In the genomic region with DNA sequence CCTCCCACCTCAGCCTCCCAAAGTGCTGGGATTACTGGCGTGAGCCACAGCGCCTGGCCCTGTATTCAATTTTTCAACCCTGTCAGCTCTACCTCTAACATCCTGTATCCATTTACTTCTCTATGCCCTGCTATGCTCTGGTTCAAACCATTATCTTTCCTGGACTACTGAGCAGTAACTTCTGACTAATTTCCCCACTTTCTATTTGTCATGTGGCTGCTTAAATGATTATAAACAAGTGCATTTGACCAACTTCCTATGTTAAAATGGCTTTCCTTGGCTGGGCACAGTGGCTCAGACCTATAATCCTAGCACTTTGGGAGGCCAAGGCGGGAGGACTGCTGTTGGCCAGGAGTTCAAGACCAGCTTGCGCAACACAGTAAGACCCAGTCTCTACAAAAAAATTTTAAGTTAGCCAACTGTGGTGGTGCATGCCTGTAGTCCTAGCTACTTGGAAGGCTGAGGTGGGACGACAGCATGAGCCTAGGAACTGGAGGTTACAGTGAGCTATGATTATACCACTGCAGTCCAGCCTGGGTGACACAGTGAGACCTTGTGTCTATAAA, we compare ENCODE assay signal across 24 cellular contexts. TPM values are rescaled to one million over a fixed set of nuclear protein-coding genes. Genes with fewer than 3 reads are reported as not detected.
DNase-seq lines count a peak whose midpoint lies in the region; ATAC-seq and TF ChIP-seq lines count a peak whose summit lies in the region.
"Had no signal": no experiment of that assay in that cellular context is flagged by ENCODE, and none has a peak within 500 bp of the region (broad histone marks: within the 10 kb centered on the region; RNA-seq: fewer than 3 reads in every experiment).

No MANE protein-coding gene starts in this region.

- H3K4me1 ChIP-seq in breast epithelium = peaks cover 4 to 5% of the 10 kb centered on the region in 2 donors

- H3K9me3 ChIP-seq in AG04450 (ENCODE audit: control insufficient read depth, insufficient read depth, low read length) (no peaks in the 10 kb centered on the region), breast epithelium (no peaks in the 10 kb centered on the region)
- H3K9me3 ChIP-seq in CD4-positive, alpha-beta T cell (ENCODE audit: control insufficient read depth, low read length) = no peaks in the 10 kb centered on the region

- DNase-seq in AG04450 (ENCODE audit: low read depth, low spot score) = no peak
- no peak for DNase-seq in CD4-positive, alpha-beta T cell
- DNase-seq in T-helper 2 cell treated with Interferon-gamma antibody and Interleukin-4, amounts not matched to agents 5 μg/mL and 100 μg/mL, for 36 hours (ENCODE audit: low spot score) = no peak
- DNase-seq in DMS53 (lab: John Stamatoyannopoulos, UW) = no peak
- no peak for DNase-seq in breast epithelium (ENCODE audit: low spot score in 2 of 2)
- no peak for DNase-seq in NCI-H446 treated with DMSO at 0.1 percent for 48 hours (lab: John Stamatoyannopoulos, UW)
- DNase-seq: activated CD4-positive, alpha-beta T cell treated with anti-CD3 and anti-CD28 coated beads, Interleukin-2, amount 50 U/mL, for 4 hours; Calu3; left ventricle myocardium superior; MM.1S; NCI-H2171 treated with DMSO at 0.1 percent for 48 hours; NCI-H748 treated with DMSO at 0.1 percent for 48 hours; nucleus accumbens; SHP77; stimulated activated CD4-positive, alpha-beta T cell treated with anti-CD3 and anti-CD28 coated beads, Interleukin-12 subunit alpha, Interleukin-12 subunit beta, amount 100 ng/mL, for 4 hours had no signal

- H3K27ac ChIP-seq in AG04450 (ENCODE audit: low read depth, low read length) (peak overlapping the region; percentile 21), breast epithelium (no peak overlapping the region)
- H3K27ac ChIP-seq in CD4-positive, alpha-beta T cell (ENCODE audit: low read depth, low read length) = no peak overlapping the region
- H3K27ac ChIP-seq: epithelial cell of prostate, hepatocyte had no signal

- H3K4me3 Mint-ChIP-seq in CD4-positive, alpha-beta T cell = peak overlapping the region; percentile 73
- peak overlapping the region; percentile 14 for H3K4me3 Mint-ChIP-seq in T-helper 2 cell treated with Interferon-gamma antibody and Interleukin-4, amounts not matched to agents 5 μg/mL and 100 μg/mL, for 36 hours
- peak overlapping the region in 4 of 5 experiments; percentile 93 to 99 (median 95) for H3K4me3 Mint-ChIP-seq in brain

- H3K36me3 Mint-ChIP-seq in CD4-positive, alpha-beta T cell (ENCODE audit: low read depth) = peaks cover 36% of the 10 kb centered on the region
- H3K36me3 Mint-ChIP-seq in T-helper 2 cell treated with Interferon-gamma antibody and Interleukin-4, amounts not matched to agents 5 μg/mL and 100 μg/mL, for 36 hours (ENCODE audit: low read depth) = peaks cover 18% of the 10 kb centered on the region
- H3K36me3 Mint-ChIP-seq in brain = peaks cover 42% of the 10 kb centered on the region

- H3K4me1 Mint-ChIP-seq in CD4-positive, alpha-beta T cell (ENCODE audit: low read depth) = peaks cover 53% of the 10 kb centered on the region
- peaks cover 35% of the 10 kb centered on the region for H3K4me1 Mint-ChIP-seq in T-helper 2 cell treated with Interferon-gamma antibody and Interleukin-4, amounts not matched to agents 5 μg/mL and 100 μg/mL, for 36 hours (ENCODE audit: low read depth)
- H3K4me1 Mint-ChIP-seq in brain = peaks cover 65% of the 10 kb centered on the region

- no peaks in the 10 kb centered on the region for H3K27me3 ChIP-seq in AG04450 (ENCODE audit: control insufficient read depth, insufficient read depth, low read length)
- no peaks in the 10 kb centered on the region for H3K27me3 ChIP-seq in CD4-positive, alpha-beta T cell (ENCODE audit: control insufficient read depth, insufficient read depth, low read length)
- no peaks in the 10 kb centered on the region for H3K27me3 ChIP-seq in breast epithelium
- H3K27me3 ChIP-seq: hepatocyte had no signal

- H3K9me3 Mint-ChIP-seq in CD4-positive, alpha-beta T cell = no peaks in the 10 kb centered on the region
- no peaks in the 10 kb centered on the region for H3K9me3 Mint-ChIP-seq in T-helper 2 cell treated with Interferon-gamma antibody and Interleukin-4, amounts not matched to agents 5 μg/mL and 100 μg/mL, for 36 hours
- H3K9me3 Mint-ChIP-seq in brain = peaks cover 0 to 4% (median 3%) of the 10 kb centered on the region in 5 experiments
- H3K9me3 Mint-ChIP-seq: central memory CD8-positive, alpha-beta T cell had no signal

- POLR2A ChIA-PET in AG04450 (lab: Yijun Ruan, JAX) = interaction anchor here (0.5 kb wide), 1 partner anchor 61 kb away, joined by 3 read pairs; no protein-coding TSS in a partner anchor
- POLR2A ChIA-PET in CD4-positive, alpha-beta T cell (lab: Charles Lee) = interaction anchor here (3.2 kb wide), 1 partner anchor 32 kb away, joined by 40 read pairs; the partner anchor contains the start of gene SELENOH

- CTCF ChIA-PET in AG04450 (lab: Charles Lee) = interaction anchor here (1.3 to 1.6 kb wide), 2 partner anchors 91 to 141 kb away, joined by 3 to 4 read pairs; no protein-coding TSS in a partner anchor
- CTCF ChIA-PET in CD4-positive, alpha-beta T cell (lab: Charles Lee) = interaction anchor here (1.5 kb wide), 1 partner anchor 91 kb away, joined by 4 read pairs; no protein-coding TSS in a partner anchor

- intact Hi-C loops in CD4-positive, alpha-beta T cell (cut with DNase I, micrococcal nuclease) = loop anchor here (2.0 to 10.0 kb wide), 5 partner anchors 51 to 875 kb away; partner anchors contain the start of genes LPXN (in 1 of the 2), P2RX3 (in 1 of the 2), SSRP1 (in 1 of the 2) and UBE2L6 (in 1 of the 2)
- intact Hi-C loops in breast epithelium (cut with DNase I; ENCODE audit: low total_unique reads) = no loop called here

- no peak for ATAC-seq in CD4-positive, alpha-beta T cell (ENCODE audit: poor library complexity)
- ATAC-seq in GM21786 (IDR thresholded peaks at IDR 0.05; ENCODE audit: unreplicated experiment) = no peak
- ATAC-seq: left ventricle myocardium superior had no signal

- H3K27me3 Mint-ChIP-seq in CD4-positive, alpha-beta T cell = no peaks in the 10 kb centered on the region
- H3K27me3 Mint-ChIP-seq in T-helper 2 cell treated with Interferon-gamma antibody and Interleukin-4, amounts not matched to agents 5 μg/mL and 100 μg/mL, for 36 hours (ENCODE audit: low read depth) = no peaks in the 10 kb centered on the region
- peaks cover 22% of the 10 kb centered on the region for H3K27me3 Mint-ChIP-seq in brain
- H3K27me3 Mint-ChIP-seq: central memory CD8-positive, alpha-beta T cell had no signal

- no peaks in the 10 kb centered on the region for H3K36me3 ChIP-seq in breast epithelium

- no peak overlapping the region for H3K4me3 ChIP-seq in AG04450 (ENCODE audit: low read depth, low read length)
- no peak overlapping the region for H3K4me3 ChIP-seq in breast epithelium
- H3K4me3 ChIP-seq: hepatocyte had no signal

- H3K27ac Mint-ChIP-seq in CD4-positive, alpha-beta T cell = peak overlapping the region; percentile 59
- H3K27ac Mint-ChIP-seq in T-helper 2 cell treated with Interferon-gamma antibody and Interleukin-4, amounts not matched to agents 5 μg/mL and 100 μg/mL, for 36 hours = peak overlapping the region; percentile 68
- peak overlapping the region in 1 of 5 experiments; percentile 12 for H3K27ac Mint-ChIP-seq in brain

- TF ChIP-seq CTCF in AG04450 (IDR thresholded peaks at IDR 0.05; ENCODE audit: low read depth, low read length) (no peak), brain (conservative IDR thresholded peaks at IDR 0.05) (no peak), breast epithelium (IDR thresholded peaks at IDR 0.05) (no peak)
- TF ChIP-seq CTCF in CD4-positive, alpha-beta T cell (IDR thresholded peaks at IDR 0.05) = no peak

- TF ChIP-seq POLR2A in breast epithelium (IDR thresholded peaks at IDR 0.05) = no peak

RNA-seq across cellular contexts. Expression of gene MED19, which starts 2.1 kb away (rescaled TPM):
- polyA plus RNA-seq in AG04450 (2011; rRNA removed) = 27.5 and 28.8 TPM in 2 replicates
- 7.6 and 11.9 TPM in 2 replicates for polyA minus RNA-seq in AG04450 (2011; rRNA and poly(A)+ RNA removed)
- total RNA-seq in CD4-positive, alpha-beta T cell = 10 to 100 TPM; 13.7 to 14.9 TPM
- 38.6 TPM for polyA plus RNA-seq in brain (ENCODE audit: insufficient read depth, low read depth, low replicate concordance)
- 10 to 100 TPM; 18.7 to 27.7 (median 20.6) TPM for total RNA-seq in breast epithelium

RNA-seq across cellular contexts. Expression of gene TMX2, which starts 2.5 kb away (rescaled TPM):
- polyA plus RNA-seq in AG04450 (2011; rRNA removed) (84.7 and 91.7 TPM in 2 replicates), brain (ENCODE audit: insufficient read depth, low read depth, low replicate concordance) (155 TPM)
- polyA minus RNA-seq in AG04450 (2011; rRNA and poly(A)+ RNA removed) = 81.4 and 82.7 TPM in 2 replicates
- total RNA-seq in CD4-positive, alpha-beta T cell = 10 to 100 TPM; 30.0 to 30.5 TPM
- 10 to 100 TPM; 45.8 to 80.1 (median 66.2) TPM for total RNA-seq in breast epithelium

RNA-seq across cellular contexts. Expression of gene SELENOH, which starts 31.4 kb away (rescaled TPM):
- 94.8 and 104 TPM in 2 replicates for polyA plus RNA-seq in AG04450 (2011; rRNA removed)
- 12.7 and 15.1 TPM in 2 replicates for polyA minus RNA-seq in AG04450 (2011; rRNA and poly(A)+ RNA removed)
- total RNA-seq in CD4-positive, alpha-beta T cell = 10 to 100 TPM; 48.0 to 48.5 TPM
- 134 TPM for polyA plus RNA-seq in brain (ENCODE audit: insufficient read depth, low read depth, low replicate concordance)
- total RNA-seq in breast epithelium = 100 to 1,000 TPM in 2 of 3 donors, 10 to 100 TPM in 1; 84.3 to 153 (median 153) TPM

RNA-seq across cellular contexts. Expression of gene BTBD18, which starts 41.7 kb away (rescaled TPM):
- polyA plus RNA-seq in AG04450 (2011; rRNA removed) (not detected in 2 replicates), brain (ENCODE audit: insufficient read depth, low read depth, low replicate concordance) (not detected)
- not detected in 2 replicates for polyA minus RNA-seq in AG04450 (2011; rRNA and poly(A)+ RNA removed)
- total RNA-seq in CD4-positive, alpha-beta T cell = not detected
- total RNA-seq in breast epithelium = not detected
- total RNA-seq: Calu3, fibroblast of villous mesenchyme, hepatocyte, left ventricle myocardium superior, mononuclear cell, subcutaneous adipose tissue, urinary bladder had no signal
- polyA plus RNA-seq: urinary bladder had no signal

RNA-seq across cellular contexts. Expression of gene ZDHHC5, which starts 42.0 kb away (rescaled TPM):
- polyA plus RNA-seq in AG04450 (2011; rRNA removed) = 56.7 and 64.3 TPM in 2 replicates
- 83.8 and 101 TPM in 2 replicates for polyA minus RNA-seq in AG04450 (2011; rRNA and poly(A)+ RNA removed)
- total RNA-seq in CD4-positive, alpha-beta T cell = 10 to 100 TPM; 59.7 to 61.1 TPM
- polyA plus RNA-seq in brain (ENCODE audit: insufficient read depth, low read depth, low replicate concordance) = 37.7 TPM
- 10 to 100 TPM; 39.3 to 50.2 (median 39.8) TPM for total RNA-seq in breast epithelium

Comparison
In these comparisons a context has a peak if more than half of its experiments do, and no peak if none do; other contexts are left out.
1. H3K4me3 Mint-ChIP-seq: peak in every context shown above with its lines; median percentile 95 in brain; 73 in CD4-positive, alpha-beta T cell; 14 in T-helper 2 cell treated with Interferon-gamma antibody and Interleukin-4, amounts not matched to agents 5 μg/mL and 100 μg/mL, for 36 hours.